In the genomic region with DNA sequence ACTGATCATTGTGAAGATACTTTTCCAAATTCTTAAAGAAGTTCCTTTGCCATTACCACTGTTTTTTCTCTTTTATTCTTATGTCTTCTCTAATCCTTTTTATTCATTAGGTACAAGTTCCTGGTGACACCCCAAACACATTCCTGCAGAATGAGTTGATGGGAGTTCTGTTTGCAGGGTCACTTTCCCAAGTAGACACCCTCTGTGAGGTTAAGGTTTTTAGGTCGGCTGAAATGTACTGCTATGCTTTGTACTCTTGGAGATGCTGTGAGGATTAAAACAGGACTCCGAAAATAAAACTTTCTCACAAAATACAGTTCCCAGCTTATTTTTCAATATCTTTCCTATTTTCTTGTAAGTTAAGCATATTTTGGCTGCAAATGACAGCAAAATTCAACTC, we compare ENCODE assay signal across 31 cellular contexts.
"Had no signal": no experiment of that assay in that cellular context is flagged by ENCODE, and none has a peak within 500 bp of the region (broad histone marks: within the 10 kb centered on the region; RNA-seq: fewer than 3 reads in every experiment).

No MANE protein-coding gene starts in this region.

- H3K36me3 ChIP-seq: ascending aorta, brain microvascular endothelial cell, cardiac muscle cell had no signal

- H3K9me3 ChIP-seq: ascending aorta had no signal

- DNase-seq: activated B cell treated with CpG ODN at 0.5 μM for 24 hours; activated CD4-positive, alpha-beta memory T cell treated with anti-CD3 and anti-CD28 coated beads for 36 hours; activated CD4-positive, alpha-beta T cell treated with anti-CD3 and anti-CD28 coated beads for 4 hours; activated CD4-positive, alpha-beta T cell treated with anti-CD3 and anti-CD28 coated beads, Interleukin-2, amount 10 ng/mL, durations not matched to agents 24 days and 14 days; activated CD4-positive, alpha-beta T cell treated with anti-CD3 and anti-CD28 coated beads, Interleukin-2, amount 50 U/mL, for 1 hour; activated CD4-positive, alpha-beta T cell treated with anti-CD3 and anti-CD28 coated beads, Interleukin-2, amount 50 U/mL, for 4 hours; activated CD4-positive, CD25-positive, alpha-beta regulatory T cell treated with anti-CD3 and anti-CD28 coated beads, Interleukin-2, amount 50 U/mL, for 72 hours; activated CD8-positive, alpha-beta memory T cell treated with anti-CD3 and anti-CD28 coated beads, Interleukin-2, amount 50 U/mL, for 4 hours; activated CD8-positive, alpha-beta T cell treated with anti-CD3 and anti-CD28 coated beads for 36 hours; activated effector memory CD4-positive, alpha-beta T cell treated with anti-CD3 and anti-CD28 coated beads, Interleukin-2, amount 50 U/mL, for 16 hours; activated gamma-delta T cell treated with Interleukin-2 at 50 U/mL for 16 hours; activated naive CD4-positive, alpha-beta T cell; activated naive CD4-positive, alpha-beta T cell treated with anti-CD3 and anti-CD28 coated beads for 36 hours; activated naive CD8-positive, alpha-beta T cell treated with anti-CD3 and anti-CD28 coated beads, Interleukin-2, amount 10 ng/mL, durations not matched to agents 7 days and 5 days; activated naive CD8-positive, alpha-beta T cell treated with anti-CD3 and anti-CD28 coated beads, Interleukin-2, amount 50 U/mL, for 24 hours; activated T-cell treated with anti-CD3 and anti-CD28 coated beads for 4 hours; activated T-cell treated with anti-CD3 and anti-CD28 coated beads, Interleukin-2, amount 50 U/mL, for 1 hour; activated T-cell treated with anti-CD3 and anti-CD28 coated beads, Interleukin-2, amount 50 U/mL, for 4 hours; activated T-cell treated with anti-CD3 and anti-CD28 coated beads, Interleukin-2, amount 50 U/mL, for 72 hours; amygdala; anterior cingulate cortex; body of pancreas; brain microvascular endothelial cell; caudate nucleus; cerebellar nuclear complex; T-helper 1 cell; T-helper 2 cell; T-helper 9 cell had no signal

- H3K4me3 ChIP-seq: ascending aorta, body of pancreas, cardiac muscle cell had no signal

- H3K27ac ChIP-seq: ascending aorta, body of pancreas, brain microvascular endothelial cell, cardiac muscle cell, VCaP had no signal

- H3K4me1 ChIP-seq: ascending aorta had no signal

- H3K27me3 ChIP-seq: ascending aorta, body of pancreas, brain microvascular endothelial cell, cardiac muscle cell had no signal
